In genomic region chr11:96246718-96247540, GRCh38 we compare ENCODE assay signal across 8 cellular contexts.
DNase-seq lines count a peak whose midpoint lies in the region; ATAC-seq and TF ChIP-seq lines count a peak whose summit lies in the region.

No MANE protein-coding gene starts in this region.

- H3K9me3 Mint-ChIP-seq in activated T-helper 1 cell treated with anti-CD3 and anti-CD28 coated beads, Interleukin-12 subunit alpha, Interleukin-12 subunit beta, Interleukin-2, Interleukin-4 antibody, amounts not matched to agents 30 ng/mL and 10 ng/mL and 1 ng/mL, durations not matched to agents 14 hours and 24 hours and 36 hours, result no peaks in the 10 kb centered on the region

- H3K27ac ChIP-seq in right atrium auricular region (peak overlapping the region; percentile 9 to 14), heart left ventricle (peak overlapping the region in 2 of 12 donors; percentile 45 to 53), layer of hippocampus (ENCODE audit: low read depth, low read length) (peak overlapping the region; percentile 0)
- no peak overlapping the region for H3K27ac ChIP-seq in effector memory CD4-positive, alpha-beta T cell (ENCODE audit: insufficient read depth, low read length, poor library complexity, severe bottlenecking)

- H3K4me3 Mint-ChIP-seq in activated T-helper 1 cell treated with anti-CD3 and anti-CD28 coated beads, Interleukin-12 subunit alpha, Interleukin-12 subunit beta, Interleukin-2, Interleukin-4 antibody, amounts not matched to agents 30 ng/mL and 10 ng/mL and 1 ng/mL, durations not matched to agents 14 hours and 24 hours and 36 hours, result peak overlapping the region; percentile 57

- peak overlapping the region; percentile 57 for H3K27ac Mint-ChIP-seq in activated T-helper 1 cell treated with anti-CD3 and anti-CD28 coated beads, Interleukin-12 subunit alpha, Interleukin-12 subunit beta, Interleukin-2, Interleukin-4 antibody, amounts not matched to agents 30 ng/mL and 10 ng/mL and 1 ng/mL, durations not matched to agents 14 hours and 24 hours and 36 hours

- H3K4me1 ChIP-seq in right atrium auricular region, result peaks cover 0 to 19% of the 10 kb centered on the region in 2 donors
- H3K4me1 ChIP-seq in heart left ventricle, result peaks cover 0 to 32% (median 10%) of the 10 kb centered on the region in 12 donors
- H3K4me1 ChIP-seq in effector memory CD4-positive, alpha-beta T cell (ENCODE audit: control insufficient read depth, insufficient read depth, low read length, poor library complexity, severe bottlenecking), result peaks cover 8% of the 10 kb centered on the region

- H3K27me3 Mint-ChIP-seq in activated T-helper 1 cell treated with anti-CD3 and anti-CD28 coated beads, Interleukin-12 subunit alpha, Interleukin-12 subunit beta, Interleukin-2, Interleukin-4 antibody, amounts not matched to agents 30 ng/mL and 10 ng/mL and 1 ng/mL, durations not matched to agents 14 hours and 24 hours and 36 hours (ENCODE audit: insufficient read depth), result no peaks in the 10 kb centered on the region

- DNase-seq in right atrium auricular region (ENCODE audit: low spot score) (no peak), heart left ventricle (no peak), GM19238 (ENCODE audit: insufficient read length, low spot score) (no peak), UCSD-AML1 (lab: John Stamatoyannopoulos, UW; ENCODE audit: unreplicated experiment) (no peak)
- DNase-seq in activated T-helper 1 cell treated with anti-CD3 and anti-CD28 coated beads, Interleukin-12 subunit alpha, Interleukin-12 subunit beta, Interleukin-2, Interleukin-4 antibody, amounts not matched to agents 30 ng/mL and 10 ng/mL and 1 ng/mL, durations not matched to agents 14 hours and 24 hours and 36 hours (ENCODE audit: low spot score), result no peak
- no peak for DNase-seq in effector memory CD4-positive, alpha-beta T cell

- H3K4me3 ChIP-seq in right atrium auricular region, result no peak overlapping the region
- no peak overlapping the region for H3K4me3 ChIP-seq in heart left ventricle
- H3K4me3 ChIP-seq in effector memory CD4-positive, alpha-beta T cell (ENCODE audit: insufficient read depth, low read depth, low read length, poor library complexity, severe bottlenecking), result no peak overlapping the region

- TF ChIP-seq POLR2A in heart left ventricle (IDR thresholded peaks at IDR 0.05), result no peak

- H3K36me3 Mint-ChIP-seq in activated T-helper 1 cell treated with anti-CD3 and anti-CD28 coated beads, Interleukin-12 subunit alpha, Interleukin-12 subunit beta, Interleukin-2, Interleukin-4 antibody, amounts not matched to agents 30 ng/mL and 10 ng/mL and 1 ng/mL, durations not matched to agents 14 hours and 24 hours and 36 hours (ENCODE audit: low read depth), result peaks cover 10% of the 10 kb centered on the region

- no peaks in the 10 kb centered on the region for H3K36me3 ChIP-seq in right atrium auricular region
- no peaks in the 10 kb centered on the region for H3K36me3 ChIP-seq in heart left ventricle
- H3K36me3 ChIP-seq in effector memory CD4-positive, alpha-beta T cell (ENCODE audit: control insufficient read depth, insufficient read depth, low read length), result no peaks in the 10 kb centered on the region

- intact Hi-C loops in heart left ventricle (cut with DNase I), result loop anchor here in 2 of 10 donors (5.0 kb wide), 1 partner anchor 95 kb away; the partner anchor contains the start of gene MAML2 (in 2 of the 2)
- intact Hi-C loops in activated T-helper 1 cell treated with anti-CD3 and anti-CD28 coated beads, Interleukin-12 subunit alpha, Interleukin-12 subunit beta, Interleukin-2, Interleukin-4 antibody, amounts not matched to agents 30 ng/mL and 10 ng/mL and 1 ng/mL, durations not matched to agents 14 hours and 24 hours and 36 hours (cut with micrococcal nuclease), result loop anchor here (10.0 kb wide), 3 partner anchors 322 to 1162 kb away; partner anchors contain the start of genes ENDOD1 and MTMR2

- no peak for TF ChIP-seq CTCF in right atrium auricular region (IDR thresholded peaks at IDR 0.05)
- no peak for TF ChIP-seq CTCF in heart left ventricle (IDR thresholded peaks at IDR 0.05)

- H3K27me3 ChIP-seq in right atrium auricular region, result no peaks in the 10 kb centered on the region
- H3K27me3 ChIP-seq in heart left ventricle, result no peaks in the 10 kb centered on the region
- no peaks in the 10 kb centered on the region for H3K27me3 ChIP-seq in layer of hippocampus (ENCODE audit: control insufficient read depth, insufficient read depth, low read length)
- H3K27me3 ChIP-seq in effector memory CD4-positive, alpha-beta T cell (replicated peaks; ENCODE audit: control insufficient read depth, insufficient read depth, low read length, poor library complexity, severe bottlenecking), result no peaks in the 10 kb centered on the region

- ATAC-seq in heart left ventricle (no peak), GM19324 (IDR thresholded peaks at IDR 0.05; ENCODE audit: low FRiP score, unreplicated experiment) (no peak)

- H3K9me3 ChIP-seq in right atrium auricular region (no peaks in the 10 kb centered on the region), heart left ventricle (no peaks in the 10 kb centered on the region)
- H3K9me3 ChIP-seq in effector memory CD4-positive, alpha-beta T cell (ENCODE audit: control insufficient read depth, low read length), result no peaks in the 10 kb centered on the region

- peaks cover 64% of the 10 kb centered on the region for H3K4me1 Mint-ChIP-seq in activated T-helper 1 cell treated with anti-CD3 and anti-CD28 coated beads, Interleukin-12 subunit alpha, Interleukin-12 subunit beta, Interleukin-2, Interleukin-4 antibody, amounts not matched to agents 30 ng/mL and 10 ng/mL and 1 ng/mL, durations not matched to agents 14 hours and 24 hours and 36 hours (ENCODE audit: low read depth)

- 51 to 60% (median 56%) methylated on average over 4 of the region's 4 CpGs for WGBS in heart left ventricle, 4 donors
